ENCODE assay signal across 8 cellular contexts in genomic region chr9:136991993-136992818, GRCh38. TPM values are rescaled to one million over a fixed set of nuclear protein-coding genes. Genes with fewer than 3 reads are reported as not detected.
DNase-seq lines count a peak whose midpoint lies in the region; ATAC-seq, FAIRE-seq and TF ChIP-seq lines count a peak whose summit lies in the region.

Gene PAXX, plus strand, starts transcription at chr9:136992422. Its CDS starts 22 bp downstream, at chr9:136992444.

- peaks cover 3% of the 10 kb centered on the region for H4K20me1 ChIP-seq in keratinocyte (ENCODE audit: control insufficient read depth, extremely low read depth, insufficient read depth, low read length)

- peak within 1 kb of the TSS; percentile 93 for H3K4me2 ChIP-seq in keratinocyte (ENCODE audit: control insufficient read depth, extremely low read depth, insufficient read depth, low read depth, low read length)

- no peak for TF ChIP-seq CTCF in AG04449 (IDR thresholded peaks at IDR 0.05; ENCODE audit: insufficient read depth, low read length, missing control alignments)
- no peak for TF ChIP-seq CTCF in keratinocyte (optimal IDR thresholded peaks at IDR 0.05 in 1 of 3, IDR thresholded peaks at IDR 0.05 in 1 of 3, conservative IDR thresholded peaks at IDR 0.05 in 1 of 3; ENCODE audit: extremely low read depth in 1 of 3, insufficient read depth in 2 of 3, low read length in 3 of 3)

- H3K4me1 ChIP-seq in keratinocyte (ENCODE audit: control insufficient read depth, extremely low read depth, insufficient read depth, low read length), result peaks cover 42% of the 10 kb centered on the region

- no peaks in the 10 kb centered on the region for H3K9me1 ChIP-seq in keratinocyte (ENCODE audit: control insufficient read depth, extremely low read depth, insufficient read depth, low read length)

- DNase-seq in AG04449 (ENCODE audit: low read depth, low spot score) (no peak), NCI-H226 (peak; percentile 76), keratinocyte (ENCODE audit: low read depth, low spot score) (peak; percentile 54)
- DNase-seq in activated CD4-positive, CD25-positive, alpha-beta regulatory T cell treated with anti-CD3 and anti-CD28 coated beads, Interleukin-2, amount 50 U/mL, for 16 hours (ENCODE audit: low read depth, low spot score), result peak; percentile 83
- DNase-seq in central memory CD4-positive, alpha-beta T cell, result peak; percentile 92
- peak; percentile 89 to 96 (median 91) for DNase-seq in stimulated activated CD4-positive, alpha-beta T cell treated with anti-CD3 and anti-CD28 coated beads, Interleukin-12 subunit alpha, Interleukin-12 subunit beta, amount 100 ng/mL, for 48 hours (ENCODE audit: low read depth in 2 of 3, low spot score in 1 of 3)

- peak within 1 kb of the TSS; percentile 68 for H2AFZ ChIP-seq in keratinocyte (ENCODE audit: control insufficient read depth, low read length)

- peak within 1 kb of the TSS; percentile 31 for H3K27ac ChIP-seq in keratinocyte (ENCODE audit: control insufficient read depth, insufficient read depth, low read length)

- H3K9me3 ChIP-seq in keratinocyte (ENCODE audit: control insufficient read depth, low read depth, low read length), result no peaks in the 10 kb centered on the region

- dilution Hi-C loops in keratinocyte (cut with MboI; ENCODE audit: extremely low pct_ligation_motif_present, low sequenced_read_pairs), result no loop called here

- H3K4me3 ChIP-seq in AG04449 (ENCODE audit: low read depth, low read length), result peak within 1 kb of the TSS; percentile 72
- H3K4me3 ChIP-seq in keratinocyte (ENCODE audit: control insufficient read depth in 2 of 3, extremely low read depth in 1 of 3, insufficient read depth in 2 of 3, low read depth in 1 of 3, low read length in 3 of 3), result peak within 1 kb of the TSS; percentile 64 to 76 (median 74)

- POLR2A ChIA-PET in AG04449 (lab: Yijun Ruan, JAX), result interaction anchor here (0.6 kb wide), 1 partner anchor 21 kb away, joined by 3 read pairs; no protein-coding TSS in a partner anchor

- no peaks in the 10 kb centered on the region for H3K27me3 ChIP-seq in keratinocyte (ENCODE audit: control insufficient read depth, extremely low read depth, insufficient read depth, low read length)

- CTCF ChIA-PET in AG04449 (lab: Yijun Ruan, JAX), result interaction anchor here (0.6 to 4.9 kb wide), 8 partner anchors 12 to 75 kb away, joined by 3 to 34 read pairs (median 4); partner anchors contain the start of genes FBXW5 and NPDC1

- no peaks in the 10 kb centered on the region for H3K79me2 ChIP-seq in keratinocyte (ENCODE audit: control insufficient read depth, insufficient read depth, low read length)

- peak; percentile 59 for ATAC-seq in GM18861 (IDR thresholded peaks at IDR 0.05; ENCODE audit: unreplicated experiment)
- ATAC-seq in HG03097 (IDR thresholded peaks at IDR 0.05; ENCODE audit: low FRiP score, unreplicated experiment), result peak; percentile 65

- peaks cover 0 to 10% of the 10 kb centered on the region in 2 experiments for H3K36me3 ChIP-seq in keratinocyte (ENCODE audit: control insufficient read depth in 2 of 2, extremely low read depth in 1 of 2, insufficient read depth in 2 of 2, low read length in 2 of 2)

- H3K9ac ChIP-seq in keratinocyte (ENCODE audit: control insufficient read depth, extremely low read depth, insufficient read depth, low read length), result peak within 1 kb of the TSS; percentile 51

- no peak for FAIRE-seq in keratinocyte (lab: Jason Lieb, UNC)

RNA-seq across cellular contexts. Expression of gene PAXX, which starts in this region (rescaled TPM):
- 11.2 to 14.6 TPM (median 13.6 TPM) in 3 replicates for polyA plus RNA-seq in keratinocyte
- 7.8 TPM for polyA plus RNA-seq in keratinocyte (2011; ENCODE audit: low read depth)
- polyA plus RNA-seq in keratinocyte (2011; cell fraction: cytosol; rRNA removed), result 3.6 and 10.1 TPM in 2 replicates
- polyA plus RNA-seq in keratinocyte (2011; cell fraction: nucleus; rRNA removed), result 25.9 and 35.5 TPM in 2 replicates
- polyA plus RNA-seq in keratinocyte (2012; ENCODE audit: low replicate concordance), result 11.3 and 18.4 TPM in 2 replicates
- 1.1 to 2.7 TPM (median 1.6 TPM) in 3 replicates for polyA minus RNA-seq in keratinocyte
- polyA minus RNA-seq in keratinocyte (2011; cell fraction: cytosol; rRNA and poly(A)+ RNA removed), result 13.0 TPM
- polyA minus RNA-seq in keratinocyte (2011; cell fraction: nucleus; rRNA and poly(A)+ RNA removed), result 3.3 and 4.0 TPM in 2 replicates
